ENCODE assay signal across 23 cellular contexts in genomic region chr16:1295465-1295864, GRCh38. TPM values are rescaled to one million over a fixed set of nuclear protein-coding genes. Genes with fewer than 3 reads are reported as not detected.
DNase-seq lines count a peak whose midpoint lies in the region; ATAC-seq and TF ChIP-seq lines count a peak whose summit lies in the region.
"Had no signal": no experiment of that assay in that cellular context is flagged by ENCODE, and none has a peak within 500 bp of the region (broad histone marks: within the 10 kb centered on the region; RNA-seq: fewer than 3 reads in every experiment).

No MANE protein-coding gene starts in this region.

- H3K9ac ChIP-seq in HUES48 (ENCODE audit: low read depth, low read length) (no peak overlapping the region), trophoblast cell (ENCODE audit: low read length) (no peak overlapping the region)

- H3K36me3 ChIP-seq in HUES48 (ENCODE audit: control insufficient read depth, insufficient read depth, low read length) (no peaks in the 10 kb centered on the region), trophoblast cell (ENCODE audit: control insufficient read depth in 1 of 2, insufficient read depth in 2 of 2, low read length in 2 of 2) (no peaks in the 10 kb centered on the region), MG63 (no peaks in the 10 kb centered on the region)
- H3K36me3 ChIP-seq: Peyer's patch, SJCRH30 had no signal

- H3K27me3 ChIP-seq in HUES48 (ENCODE audit: control insufficient read depth, insufficient read depth, low read length) (peaks cover 18% of the 10 kb centered on the region), trophoblast cell (ENCODE audit: insufficient read depth, low read length) (no peaks in the 10 kb centered on the region), MG63 (peaks cover 37% of the 10 kb centered on the region)
- H3K27me3 ChIP-seq: Peyer's patch had no signal

- peak overlapping the region; percentile 9 for H3K27ac Mint-ChIP-seq in Calu3 (ENCODE audit: unreplicated experiment)
- H3K27ac Mint-ChIP-seq: T-cell had no signal

- H3K27me3 Mint-ChIP-seq in Calu3 (ENCODE audit: unreplicated experiment): peaks cover 13% of the 10 kb centered on the region

- no peak overlapping the region for H3K14ac ChIP-seq in trophoblast cell (ENCODE audit: low read length)

- no peak overlapping the region for H3K4me3 ChIP-seq in HUES48 (ENCODE audit: low read depth, low read length)
- no peak overlapping the region for H3K4me3 ChIP-seq in trophoblast cell (ENCODE audit: low read depth, low read length)
- no peak overlapping the region for H3K4me3 ChIP-seq in MG63
- H3K4me3 ChIP-seq: GM12878, Peyer's patch, SJCRH30 had no signal

- H3K4me3 Mint-ChIP-seq in Calu3 (ENCODE audit: low read depth, unreplicated experiment): no peak overlapping the region
- H3K4me3 Mint-ChIP-seq: T-cell had no signal

- H3K9me3 Mint-ChIP-seq in Calu3 (ENCODE audit: low read depth, unreplicated experiment): no peaks in the 10 kb centered on the region
- H3K9me3 Mint-ChIP-seq: T-cell had no signal

- H3K4ac ChIP-seq in trophoblast cell (ENCODE audit: low read depth, low read length): no peak overlapping the region

- H4K8ac ChIP-seq in trophoblast cell (ENCODE audit: low read depth, low read length): no peak overlapping the region

- H3K79me1 ChIP-seq in trophoblast cell (ENCODE audit: low read length): peaks cover 11% of the 10 kb centered on the region

- H3K36me3 Mint-ChIP-seq in Calu3 (ENCODE audit: insufficient read depth, unreplicated experiment): peaks cover 29% of the 10 kb centered on the region
- H3K36me3 Mint-ChIP-seq: T-cell had no signal

- H2AK5ac ChIP-seq in trophoblast cell (ENCODE audit: low read length): no peak overlapping the region

- CTCF ChIA-PET in Calu3 (lab: Charles Lee): interaction anchor here (0.7 kb wide), 1 partner anchor 228 kb away, joined by 4 read pairs; no protein-coding TSS in a partner anchor

- no peaks in the 10 kb centered on the region for H3K9me3 ChIP-seq in HUES48 (ENCODE audit: control insufficient read depth, insufficient read depth, low read length)
- no peaks in the 10 kb centered on the region for H3K9me3 ChIP-seq in trophoblast cell (ENCODE audit: insufficient read depth, low read depth, low read length)
- H3K9me3 ChIP-seq in MG63: no peaks in the 10 kb centered on the region
- H3K9me3 ChIP-seq: Peyer's patch, SJCRH30 had no signal

- H3K18ac ChIP-seq in trophoblast cell (ENCODE audit: low read length): no peak overlapping the region

- H3K4me2 ChIP-seq in trophoblast cell (ENCODE audit: low read length): no peak overlapping the region

- TF ChIP-seq CTCF in Calu3 (IDR thresholded peaks at IDR 0.05; ENCODE audit: unreplicated experiment): no peak

- no peak overlapping the region for H3K23ac ChIP-seq in trophoblast cell (ENCODE audit: low read length)

- no peak overlapping the region for H2AFZ ChIP-seq in trophoblast cell (ENCODE audit: insufficient read depth, low read length, poor library complexity)

- H3K79me2 ChIP-seq in trophoblast cell (ENCODE audit: control insufficient read depth, insufficient read depth, low read length, poor library complexity): peaks cover 2% of the 10 kb centered on the region

- no TSS peak for BruUV-seq in Calu3 (replicated peaks; lab: Mats Ljungman, UMichigan)

- DNase-seq in Calu3: no peak
- no peak for DNase-seq in epithelial cell of prostate (ENCODE audit: low read depth, low spot score)
- DNase-seq in trophoblast cell: no peak
- no peak for DNase-seq in MG63
- no peak for DNase-seq in CD1c-positive myeloid dendritic cell (ENCODE audit: extremely low spot score)
- DNase-seq: C1 segment of cervical spinal cord, DMS 273 treated with DMSO at 0.1 percent for 48 hours, DMS79 treated with DMSO at 0.1 percent for 48 hours, GOT3, Karpas-422, NCI-H1436, NCI-H2029, NCI-H226, NCI-H510A treated with DMSO at 0.1 percent for 48 hours, NCI-H82, Peyer's patch, SJCRH30, T-cell had no signal

- peaks cover 59% of the 10 kb centered on the region for H3K4me1 Mint-ChIP-seq in Calu3 (ENCODE audit: low read depth, unreplicated experiment)

- intact Hi-C loops in Calu3 (cut with micrococcal nuclease; ENCODE audit: unreplicated experiment): no loop called here

- no peak overlapping the region for H2BK5ac ChIP-seq in trophoblast cell (ENCODE audit: low read depth, low read length, poor library complexity)

- no CpG with 5 or more reads among the region's 5 CpGs for WGBS in trophoblast cell (ENCODE audit: extremely low coverage, insufficient coverage, insufficient read length)

- H3K4me1 ChIP-seq in HUES48 (ENCODE audit: control insufficient read depth, insufficient read depth, low read length): peaks cover 9% of the 10 kb centered on the region
- peaks cover 13 to 20% of the 10 kb centered on the region in 2 experiments for H3K4me1 ChIP-seq in trophoblast cell (ENCODE audit: control insufficient read depth in 1 of 2, insufficient read depth in 2 of 2, low read length in 2 of 2)
- H3K4me1 ChIP-seq: SJCRH30 had no signal

- no peak overlapping the region for H2BK120ac ChIP-seq in trophoblast cell (ENCODE audit: insufficient read depth, low read length, poor library complexity)

- H2BK12ac ChIP-seq in trophoblast cell (ENCODE audit: low read length): no peak overlapping the region

- peak overlapping the region; percentile 20 for H3K27ac ChIP-seq in HUES48 (ENCODE audit: low read depth, low read length)
- peak overlapping the region; percentile 37 for H3K27ac ChIP-seq in epithelial cell of prostate
- H3K27ac ChIP-seq in trophoblast cell (ENCODE audit: low read depth, low read length): no peak overlapping the region
- H3K27ac ChIP-seq: Peyer's patch, SJCRH30 had no signal

- H4K91ac ChIP-seq in trophoblast cell (ENCODE audit: low read depth, low read length): peak overlapping the region; percentile 5

- H4K12ac ChIP-seq in trophoblast cell (ENCODE audit: low read depth, low read length): no peak overlapping the region

- no peak for ATAC-seq in GM18858 (IDR thresholded peaks at IDR 0.05; ENCODE audit: unreplicated experiment)
- ATAC-seq: GM12878, T-cell had no signal

RNA-seq across cellular contexts. Expression of gene UBE2I, which starts 14.0 kb away (rescaled TPM):
- 261 and 271 TPM in 2 replicates for total RNA-seq in Calu3 (2022)
- polyA plus RNA-seq in trophoblast cell (2013): 191 and 198 TPM in 2 replicates
- 154 and 228 TPM in 2 replicates for total RNA-seq in MG63 (2014; rRNA removed; shearing (Covaris generic); ENCODE audit: low replicate concordance)

RNA-seq across cellular contexts. Expression of gene BAIAP3, which starts 38.0 kb away (rescaled TPM):
- 2.4 and 7.0 TPM in 2 replicates for total RNA-seq in Calu3 (2022)
- 2.1 and 2.5 TPM in 2 replicates for polyA plus RNA-seq in trophoblast cell (2013)
- total RNA-seq in MG63 (2014; rRNA removed; shearing (Covaris generic); ENCODE audit: low replicate concordance): 1.1 TPM in 1 of 2 replicates, not detected in the other

RNA-seq across cellular contexts. Expression of gene TPSD1, which starts 39.6 kb away (rescaled TPM):
- total RNA-seq in Calu3 (2022): not detected in 2 replicates
- not detected in 2 replicates for polyA plus RNA-seq in trophoblast cell (2013)
- not detected in 2 replicates for total RNA-seq in MG63 (2014; rRNA removed; shearing (Covaris generic); ENCODE audit: low replicate concordance)
- total RNA-seq: GM12878, M059J, OCI-LY7, SJCRH30 had no signal
- polyA plus RNA-seq: GM12878 had no signal

RNA-seq across cellular contexts. Expression of gene TPSAB1, which starts 55.0 kb away (rescaled TPM):
- not detected in 2 replicates for total RNA-seq in Calu3 (2022)
- not detected in 2 replicates for polyA plus RNA-seq in trophoblast cell (2013)
- not detected in 2 replicates for total RNA-seq in MG63 (2014; rRNA removed; shearing (Covaris generic); ENCODE audit: low replicate concordance)
- total RNA-seq: GM12878, M059J, OCI-LY7, SJCRH30 had no signal

RNA-seq across cellular contexts. Expression of gene TSR3, which starts 56.2 kb away (rescaled TPM):
- 59.4 and 72.4 TPM in 2 replicates for total RNA-seq in Calu3 (2022)
- 34.9 and 35.3 TPM in 2 replicates for polyA plus RNA-seq in trophoblast cell (2013)
- total RNA-seq in MG63 (2014; rRNA removed; shearing (Covaris generic); ENCODE audit: low replicate concordance): 138 and 174 TPM in 2 replicates
